ENCODE assay signal across 8 cellular contexts in genomic region chr12:30457621-30458289, GRCh38.
DNase-seq lines count a peak whose midpoint lies in the region; ATAC-seq and TF ChIP-seq lines count a peak whose summit lies in the region.

No MANE protein-coding gene starts in this region.

- H3K36me3 Mint-ChIP-seq in progenitor cell of endocrine pancreas (ENCODE audit: insufficient read depth), result no peaks in the 10 kb centered on the region
- H3K36me3 Mint-ChIP-seq in stimulated activated naive B cell treated with anti-CD40 and anti-IgM and Interleukin-4, amounts not matched to agents 10 μg/mL and 1 μg/mL and 100 μg/mL, for 72 hours, result no peaks in the 10 kb centered on the region

- no peaks in the 10 kb centered on the region for H3K4me1 Mint-ChIP-seq in progenitor cell of endocrine pancreas (ENCODE audit: low read depth)
- H3K4me1 Mint-ChIP-seq in stimulated activated naive B cell treated with anti-CD40 and anti-IgM and Interleukin-4, amounts not matched to agents 10 μg/mL and 1 μg/mL and 100 μg/mL, for 72 hours, result no peaks in the 10 kb centered on the region

- no peak overlapping the region for H3K4me3 Mint-ChIP-seq in progenitor cell of endocrine pancreas (ENCODE audit: low read depth)
- no peak overlapping the region for H3K4me3 Mint-ChIP-seq in stimulated activated naive B cell treated with anti-CD40 and anti-IgM and Interleukin-4, amounts not matched to agents 10 μg/mL and 1 μg/mL and 100 μg/mL, for 72 hours

- no peak overlapping the region for H3K27ac Mint-ChIP-seq in progenitor cell of endocrine pancreas
- no peak overlapping the region for H3K27ac Mint-ChIP-seq in stimulated activated naive B cell treated with anti-CD40 and anti-IgM and Interleukin-4, amounts not matched to agents 10 μg/mL and 1 μg/mL and 100 μg/mL, for 72 hours

- TF ChIP-seq CTCF in progenitor cell of endocrine pancreas (IDR thresholded peaks at IDR 0.05; ENCODE audit: unreplicated experiment), result peak; percentile 57

- ATAC-seq in esophagus mucosa (peak; percentile 69), GM19467 (IDR thresholded peaks at IDR 0.05; ENCODE audit: unreplicated experiment) (no peak), HG03442 (IDR thresholded peaks at IDR 0.05; ENCODE audit: unreplicated experiment) (no peak)
- no peak for ATAC-seq in stimulated activated naive B cell treated with anti-CD40 and anti-IgM and Interleukin-4, amounts not matched to agents 10 μg/mL and 1 μg/mL and 100 μg/mL, for 72 hours (replicated peaks)

- DNase-seq in GM03348 (ENCODE audit: low spot score), result peak; percentile 75
- peak; percentile 45 for DNase-seq in NCI-H748 (lab: John Stamatoyannopoulos, UW; ENCODE audit: unreplicated experiment)
- no peak for DNase-seq in progenitor cell of endocrine pancreas (ENCODE audit: low spot score, unreplicated experiment)
- no peak for DNase-seq in stimulated activated naive B cell treated with anti-CD40 and anti-IgM and Interleukin-4, amounts not matched to agents 10 μg/mL and 1 μg/mL and 100 μg/mL, for 72 hours
- DNase-seq in stimulated activated naive CD4-positive, alpha-beta T cell treated with Interleukin-2 at 50 U/mL for 16 hours (lab: John Stamatoyannopoulos, UW), result no peak

- no peaks in the 10 kb centered on the region for H3K27me3 Mint-ChIP-seq in progenitor cell of endocrine pancreas
- H3K27me3 Mint-ChIP-seq in stimulated activated naive B cell treated with anti-CD40 and anti-IgM and Interleukin-4, amounts not matched to agents 10 μg/mL and 1 μg/mL and 100 μg/mL, for 72 hours, result no peaks in the 10 kb centered on the region

- H3K9me3 Mint-ChIP-seq in progenitor cell of endocrine pancreas (ENCODE audit: low read depth), result peaks cover 3% of the 10 kb centered on the region
- peaks cover 4 to 6% of the 10 kb centered on the region in 2 donors for H3K9me3 Mint-ChIP-seq in stimulated activated naive B cell treated with anti-CD40 and anti-IgM and Interleukin-4, amounts not matched to agents 10 μg/mL and 1 μg/mL and 100 μg/mL, for 72 hours

Comparison
In these comparisons a context has a peak if more than half of its experiments do, and no peak if none do; other contexts are left out.
1. DNase-seq: peak in GM03348 (single experiment) and NCI-H748 (single experiment); none in progenitor cell of endocrine pancreas (single experiment), stimulated activated naive B cell treated with anti-CD40 and anti-IgM and Interleukin-4, amounts not matched to agents 10 μg/mL and 1 μg/mL and 100 μg/mL, for 72 hours (single experiment) and stimulated activated naive CD4-positive, alpha-beta T cell treated with Interleukin-2 at 50 U/mL for 16 hours (single experiment).